ENCODE assay signal across 8 cellular contexts in the genomic region with DNA sequence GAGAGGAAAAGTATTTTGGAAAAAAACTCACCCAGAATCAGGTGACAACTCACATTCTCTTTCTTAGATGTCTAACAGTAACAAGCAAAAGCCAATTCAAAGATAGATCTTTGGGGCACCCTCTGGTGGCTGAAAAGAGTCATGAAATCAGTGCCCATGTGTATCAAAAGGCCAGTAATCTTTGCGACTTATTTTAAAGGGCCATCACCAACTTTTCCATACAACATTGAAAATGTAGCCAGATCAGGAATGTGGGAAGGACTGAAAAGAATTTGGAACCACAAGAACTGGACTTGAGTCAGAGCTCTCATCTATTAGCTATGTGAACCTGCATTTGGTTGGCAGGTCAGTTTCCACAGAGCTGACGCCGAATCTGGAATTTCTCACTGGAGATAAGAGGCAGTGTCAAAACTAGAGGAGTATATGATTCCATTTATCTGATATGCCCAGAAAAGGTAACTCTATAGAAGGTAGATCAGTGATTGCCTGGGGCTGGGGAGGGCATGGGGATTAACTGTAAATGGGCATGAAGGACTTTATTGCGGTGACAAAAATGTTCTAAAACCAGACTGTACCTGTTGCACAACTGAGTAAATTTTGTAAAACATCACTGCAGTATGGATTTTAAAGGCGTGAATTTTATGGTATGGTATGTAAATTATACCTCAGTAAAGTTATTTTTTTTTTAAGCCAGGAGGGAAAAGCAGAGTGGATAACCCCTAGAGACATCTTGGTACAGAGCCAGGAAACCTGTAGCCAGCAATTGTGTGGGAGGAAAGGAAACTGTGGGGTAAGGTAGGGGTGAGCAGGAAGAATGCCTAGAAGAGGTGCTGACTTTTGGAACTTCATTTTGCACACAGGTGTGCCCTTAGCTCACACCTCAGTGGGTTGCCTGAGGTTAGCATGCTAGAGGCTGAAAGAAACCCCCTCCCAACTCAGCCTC.
A peak's percentile ranks its signal among the peaks of the same experiment; 100 is the strongest.
DNase-seq lines count a peak whose midpoint lies in the region; ATAC-seq, FAIRE-seq and TF ChIP-seq lines count a peak whose summit lies in the region.

No MANE protein-coding gene starts in this region.

- TF ChIP-seq CTCF in D721Med (IDR thresholded peaks at IDR 0.05; ENCODE audit: insufficient read depth, missing control alignments) (peak; percentile 79), neutrophil (IDR thresholded peaks at IDR 0.05) (peak; percentile 75), transverse colon (IDR thresholded peaks at IDR 0.05) (peak; percentile 60 to 70 (median 66))

- no peaks in the 10 kb centered on the region for H3K36me3 ChIP-seq in neutrophil
- no peaks in the 10 kb centered on the region for H3K36me3 ChIP-seq in transverse colon

- no peak overlapping the region for H3K27ac ChIP-seq in neutrophil
- H3K27ac ChIP-seq in transverse colon: no peak overlapping the region

- intact Hi-C loops in transverse colon (cut with DNase I; ENCODE audit: low total_unique reads): no loop called here

- no peaks in the 10 kb centered on the region for H3K36me3 Mint-ChIP-seq in activated T-cell treated with anti-CD3 and anti-CD28 coated beads, Interleukin-2, amount 50 U/mL, for 4 hours (ENCODE audit: insufficient read depth)

- H3K4me1 Mint-ChIP-seq in activated T-cell treated with anti-CD3 and anti-CD28 coated beads, Interleukin-2, amount 50 U/mL, for 4 hours (ENCODE audit: low read depth): peaks cover 18% of the 10 kb centered on the region

- H3K27me3 ChIP-seq in neutrophil: no peaks in the 10 kb centered on the region
- H3K27me3 ChIP-seq in transverse colon: no peaks in the 10 kb centered on the region

- no peak for TF ChIP-seq POLR2A in transverse colon (IDR thresholded peaks at IDR 0.05)

- H3K9me3 Mint-ChIP-seq in activated T-cell treated with anti-CD3 and anti-CD28 coated beads, Interleukin-2, amount 50 U/mL, for 4 hours: no peaks in the 10 kb centered on the region

- TF ChIP-seq EP300 in transverse colon (IDR thresholded peaks at IDR 0.05; ENCODE audit: low read depth): no peak

- DNase-seq in D721Med (ENCODE audit: insufficient read length, low spot score) (peak; percentile 34), HuH-7.5 (ENCODE audit: low spot score) (peak; percentile 52), OCI-M1 (lab: John Stamatoyannopoulos, UW) (peak; percentile 85), fibroblast of gingiva (ENCODE audit: low read depth) (peak; percentile 64), transverse colon (peak; percentile 59)
- peak; percentile 57 for DNase-seq in activated T-cell treated with anti-CD3 and anti-CD28 coated beads, Interleukin-2, amount 50 U/mL, for 4 hours

- H3K4me1 ChIP-seq in neutrophil (ENCODE audit: control insufficient read depth in 1 of 2, insufficient read depth in 1 of 2, low read depth in 1 of 2, low read length in 1 of 2): peaks cover 0 to 16% of the 10 kb centered on the region in 2 experiments
- peaks cover 0 to 7% (median 0%) of the 10 kb centered on the region in 4 donors for H3K4me1 ChIP-seq in transverse colon

- H3K27me3 Mint-ChIP-seq in activated T-cell treated with anti-CD3 and anti-CD28 coated beads, Interleukin-2, amount 50 U/mL, for 4 hours (ENCODE audit: low read depth): no peaks in the 10 kb centered on the region

- H3K4me3 Mint-ChIP-seq in activated T-cell treated with anti-CD3 and anti-CD28 coated beads, Interleukin-2, amount 50 U/mL, for 4 hours: peak overlapping the region; percentile 0

- ATAC-seq in GM21367 (IDR thresholded peaks at IDR 0.05; ENCODE audit: unreplicated experiment): peak; percentile 69
- peak; percentile 77 to 78 for ATAC-seq in activated T-cell treated with anti-CD3 and anti-CD28 coated beads, Interleukin-2, amount 50 U/mL, for 4 hours

- H3K4me3 ChIP-seq in neutrophil (ENCODE audit: low read depth in 1 of 2, low read length in 1 of 2) (no peak overlapping the region), transverse colon (no peak overlapping the region)

- WGBS in transverse colon (ENCODE audit: low coverage in 1 of 2), 2 donors: 46 to 56% methylated on average over 4 to 5 of the region's 5 CpGs

- in situ Hi-C loops in transverse colon (cut with MboI; ENCODE audit: low pct_ligation_motif_present in 1 of 4, low pct_unique_long_range_greater_than_20kb in 1 of 4, low sequenced_read_pairs in 3 of 4): loop anchor here (25.0 kb wide), 2 partner anchors 215 to 490 kb away; no protein-coding TSS in a partner anchor

- peak; percentile 88 for FAIRE-seq in D721Med (lab: Jason Lieb, UNC)

- no peaks in the 10 kb centered on the region for H3K9me3 ChIP-seq in neutrophil
- H3K9me3 ChIP-seq in transverse colon: no peaks in the 10 kb centered on the region

Comparison
In these comparisons a context has a peak if more than half of its experiments do, and no peak if none do; other contexts are left out.
1. DNase-seq: peak in every context shown above with its lines; median percentile 85 in OCI-M1; 64 in fibroblast of gingiva; 59 in transverse colon; 57 in activated T-cell treated with anti-CD3 and anti-CD28 coated beads, Interleukin-2, amount 50 U/mL, for 4 hours; 52 in HuH-7.5; 34 in D721Med.